Comparison of ENCODE assay signal across 13 cellular contexts in the genomic region with DNA sequence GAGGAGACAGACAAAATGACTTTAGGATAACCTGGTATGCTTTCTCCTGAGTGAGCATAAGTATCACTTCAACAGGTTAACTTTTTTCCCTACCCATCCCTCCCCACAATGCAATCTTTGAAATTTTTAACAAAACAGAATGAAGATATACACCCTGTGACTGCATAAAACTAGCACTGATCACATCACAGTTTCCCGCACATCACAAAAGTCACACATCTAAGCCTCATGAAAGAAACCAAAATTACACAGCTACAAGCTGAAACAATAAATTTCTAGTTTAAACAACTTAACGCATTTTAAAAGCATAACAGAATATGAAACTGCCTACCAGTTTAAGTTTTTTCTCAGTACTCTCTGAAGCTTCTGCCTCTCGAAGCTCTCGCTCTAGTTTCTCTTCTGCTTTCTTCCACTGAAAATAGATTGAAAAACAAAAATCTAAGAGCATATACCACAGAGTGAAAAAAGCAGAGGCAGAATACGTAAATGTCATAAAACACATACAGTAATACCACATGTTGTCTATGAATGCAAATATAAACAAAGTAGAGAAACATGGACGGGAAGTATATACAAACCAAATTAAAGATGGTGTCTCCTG. TPM values are rescaled to one million over a fixed set of nuclear protein-coding genes. Genes with fewer than 3 reads are reported as not detected.
DNase-seq lines count a peak whose midpoint lies in the region; ATAC-seq and TF ChIP-seq lines count a peak whose summit lies in the region.
"Had no signal": no experiment of that assay in that cellular context is flagged by ENCODE, and none has a peak within 500 bp of the region (broad histone marks: within the 10 kb centered on the region; RNA-seq: fewer than 3 reads in every experiment).

No MANE protein-coding gene starts in this region.

- TF ChIP-seq POLR2A in tibial nerve (IDR thresholded peaks at IDR 0.05), result no peak

- no peak for TF ChIP-seq CTCF in tibial nerve (IDR thresholded peaks at IDR 0.05)

- no peak overlapping the region for H3K27ac ChIP-seq in tibial nerve
- H3K27ac ChIP-seq: esophagus squamous epithelium, vagina had no signal

- H3K9me3 ChIP-seq in tibial nerve, result no peaks in the 10 kb centered on the region
- H3K9me3 ChIP-seq: esophagus squamous epithelium, vagina had no signal

- intact Hi-C loops in Right ventricle myocardium inferior (cut with DNase I), result no loop called here

- no peaks in the 10 kb centered on the region for H3K4me1 ChIP-seq in tibial nerve
- H3K4me1 ChIP-seq: esophagus squamous epithelium, vagina had no signal

- peak; percentile 29 for DNase-seq in germinal center (ENCODE audit: low spot score)
- DNase-seq in tibial nerve (ENCODE audit: low spot score in 2 of 2), result no peak
- DNase-seq in Right ventricle myocardium inferior (ENCODE audit: missing footprints), result no peak
- no peak for DNase-seq in activated CD4-positive, alpha-beta T cell treated with anti-CD3 and anti-CD28 coated beads, Interleukin-2, amount 50 U/mL, for 48 hours
- DNase-seq in kidney glomerular epithelial cell (lab: John Stamatoyannopoulos, UW), result no peak
- DNase-seq: esophagus squamous epithelium, NCI-H1048, SHP77 treated with DMSO at 0.1 percent for 48 hours had no signal

- H3K36me3 ChIP-seq in tibial nerve, result peaks cover 0 to 57% (median 2%) of the 10 kb centered on the region in 3 donors

- H3K27me3 ChIP-seq in tibial nerve, result no peaks in the 10 kb centered on the region
- H3K27me3 ChIP-seq: esophagus squamous epithelium, vagina had no signal

- no peak overlapping the region for H3K4me3 ChIP-seq in tibial nerve
- H3K4me3 ChIP-seq: esophagus squamous epithelium, GM23338, vagina had no signal

- peak; percentile 97 for ATAC-seq in GM18870 (IDR thresholded peaks at IDR 0.05; ENCODE audit: unreplicated experiment)
- ATAC-seq in GM21717 (IDR thresholded peaks at IDR 0.05; ENCODE audit: unreplicated experiment), result peak; percentile 93
- ATAC-seq in HG03175 (IDR thresholded peaks at IDR 0.05; ENCODE audit: unreplicated experiment), result peak; percentile 95
- ATAC-seq in Right ventricle myocardium inferior, result no peak
- ATAC-seq: GM23338 had no signal

- WGBS in tibial nerve, 2 donors, result 86 to 87% methylated on average over 6 of the region's 6 CpGs

- TF ChIP-seq EP300 in tibial nerve (IDR thresholded peaks at IDR 0.05), result no peak

RNA-seq across cellular contexts. Expression of a gene that starts 18.1 kb away (rescaled TPM):
- total RNA-seq in tibial nerve (10 to 100 TPM; 20.6 to 27.4 (median 25.9) TPM), Right ventricle myocardium inferior (8.1 TPM)

RNA-seq across cellular contexts. Expression of a gene that starts 57.7 kb away (rescaled TPM):
- total RNA-seq in tibial nerve, result 10 to 100 TPM; 30.0 to 36.0 (median 32.9) TPM
- total RNA-seq in Right ventricle myocardium inferior, result 4.6 TPM
